In the genomic region with DNA sequence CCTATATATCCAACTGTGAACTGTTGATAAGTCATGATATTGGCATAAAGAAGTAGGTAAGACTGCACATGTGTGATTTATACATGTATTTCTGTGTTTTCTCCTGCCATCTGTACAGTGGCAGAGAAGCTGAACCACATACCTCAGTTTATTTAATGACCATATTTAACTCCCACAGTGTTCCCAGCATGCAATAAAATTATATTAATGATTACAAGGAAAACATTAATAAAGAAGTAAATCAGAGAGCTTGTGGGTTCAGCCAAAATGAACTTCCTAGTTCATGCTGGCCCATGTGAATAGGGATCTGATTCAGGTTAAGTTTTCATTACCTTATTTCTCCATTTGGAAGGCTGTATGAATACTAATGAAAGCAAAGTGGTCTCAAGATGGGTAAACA, we compare ENCODE assay signal across 25 cellular contexts.
"Had no signal": no experiment of that assay in that cellular context is flagged by ENCODE, and none has a peak within 500 bp of the region (broad histone marks: within the 10 kb centered on the region; RNA-seq: fewer than 3 reads in every experiment).

No MANE protein-coding gene starts in this region.

- H3K4me1 ChIP-seq: colonic mucosa, esophagus squamous epithelium, gastrocnemius medialis, heart left ventricle, left lung, lower lobe of right lung had no signal

- H3K4me2 ChIP-seq: hepatocyte had no signal

- H3K4me3 Mint-ChIP-seq: dendritic cell treated with granulocyte-macrophage colony-stimulating factor and Interleukin-4, amounts not matched to agents 40 ng/mL and 50 ng/mL, for 4 days; effector memory CD8-positive, alpha-beta T cell; endodermal cell; mesothelial cell of epicardium had no signal

- H2AFZ ChIP-seq: hepatocyte had no signal

- H3K27ac Mint-ChIP-seq: dendritic cell treated with granulocyte-macrophage colony-stimulating factor and Interleukin-4, amounts not matched to agents 40 ng/mL and 50 ng/mL, for 4 days; effector memory CD8-positive, alpha-beta T cell; endodermal cell; mesothelial cell of epicardium had no signal

- DNase-seq: colonic mucosa; cortex of kidney; effector CD8-positive, alpha-beta T cell; effector memory CD8-positive, alpha-beta T cell; endodermal cell; erythroblast; esophagus squamous epithelium; foreskin fibroblast; foreskin melanocyte; gastrocnemius medialis; heart left ventricle; left cardiac atrium; left lung; left ventricle myocardium superior; lower lobe of right lung; mesenchymal stem cell; mucosa of descending colon had no signal

- H3K27me3 Mint-ChIP-seq: dendritic cell treated with granulocyte-macrophage colony-stimulating factor and Interleukin-4, amounts not matched to agents 40 ng/mL and 50 ng/mL, for 4 days; effector memory CD8-positive, alpha-beta T cell had no signal

- H3K79me2 ChIP-seq: hepatocyte had no signal

- H3K27me3 ChIP-seq: colonic mucosa, esophagus squamous epithelium, gastrocnemius medialis, heart left ventricle, hepatocyte, left lung had no signal

- H3K4me3 ChIP-seq: colonic mucosa, esophagus squamous epithelium, gastrocnemius medialis, heart left ventricle, hepatocyte, left lung, lower lobe of right lung, mucosa of descending colon had no signal

- ATAC-seq: effector memory CD8-positive, alpha-beta T cell; esophagus mucosa; gastrocnemius medialis; heart left ventricle; left cardiac atrium; left lung; left ventricle myocardium superior; mucosa of descending colon had no signal

- H3K9me3 ChIP-seq: colonic mucosa, gastrocnemius medialis, lower lobe of right lung had no signal

- H3K36me3 ChIP-seq: colonic mucosa, esophagus squamous epithelium, gastrocnemius medialis, heart left ventricle, left lung, lower lobe of right lung had no signal

- FAIRE-seq: endometrium, islet of Langerhans, keratinocyte had no signal

- H3K27ac ChIP-seq: colonic mucosa, epithelial cell of prostate, esophagus squamous epithelium, gastrocnemius medialis, heart left ventricle, hepatocyte, left lung, lower lobe of right lung had no signal
